25 cellular contexts compared by ENCODE assay signal in genomic region chr13:22589880-22590279, GRCh38.
"Had no signal": no experiment of that assay in that cellular context is flagged by ENCODE, and none has a peak within 500 bp of the region (broad histone marks: within the 10 kb centered on the region; RNA-seq: fewer than 3 reads in every experiment).

No MANE protein-coding gene starts in this region.

- ATAC-seq: left ventricle myocardium superior; lower lobe of right lung; mucosa of descending colon; natural killer cell treated with Interleukin-12 subunit alpha and Interleukin-12 subunit beta and Interleukin-15 and Interleukin-18, amount 100 ng/mL, for 72 hours; pancreas; right lobe of liver; stimulated activated naive CD8-positive, alpha-beta T cell treated with anti-CD3 and anti-CD28 coated beads, Interleukin-15, amount 100 ng/mL, for 72 hours; upper lobe of right lung had no signal

- H3K36me3 Mint-ChIP-seq: immature natural killer cell; naive B cell; natural killer cell treated with Interleukin-12 subunit alpha and Interleukin-12 subunit beta and Interleukin-15 and Interleukin-18, amount 100 ng/mL, for 72 hours had no signal

- H3K27me3 Mint-ChIP-seq: naive B cell; natural killer cell treated with Interleukin-12 subunit alpha and Interleukin-12 subunit beta and Interleukin-15 and Interleukin-18, amount 100 ng/mL, for 72 hours; stimulated activated naive CD8-positive, alpha-beta T cell treated with anti-CD3 and anti-CD28 coated beads, Interleukin-15, amount 100 ng/mL, for 72 hours had no signal

- H3K4me1 Mint-ChIP-seq: immature natural killer cell; naive B cell; neural crest cell; stimulated activated naive CD8-positive, alpha-beta T cell treated with anti-CD3 and anti-CD28 coated beads, Interleukin-15, amount 100 ng/mL, for 72 hours had no signal

- H3K4me3 Mint-ChIP-seq: immature natural killer cell; mesothelial cell of epicardium; naive B cell; natural killer cell treated with Interleukin-12 subunit alpha and Interleukin-12 subunit beta and Interleukin-15 and Interleukin-18, amount 100 ng/mL, for 72 hours; neural crest cell; stimulated activated naive CD8-positive, alpha-beta T cell treated with anti-CD3 and anti-CD28 coated beads, Interleukin-15, amount 100 ng/mL, for 72 hours had no signal

- H3K27ac Mint-ChIP-seq: immature natural killer cell; mesothelial cell of epicardium; naive B cell; natural killer cell treated with Interleukin-12 subunit alpha and Interleukin-12 subunit beta and Interleukin-15 and Interleukin-18, amount 100 ng/mL, for 72 hours; stimulated activated naive CD8-positive, alpha-beta T cell treated with anti-CD3 and anti-CD28 coated beads, Interleukin-15, amount 100 ng/mL, for 72 hours had no signal

- DNase-seq: dermis blood vessel endothelial cell; effector memory CD4-positive, alpha-beta T cell; esophagus squamous epithelium; foreskin melanocyte; glutamatergic neuron; hypothalamus; immature natural killer cell; left ventricle myocardium superior; lower lobe of right lung; mucosa of descending colon; naive B cell; pancreas; right lobe of liver; small intestine; stimulated activated CD4-positive, alpha-beta T cell treated with anti-CD3 and anti-CD28 coated beads, Interleukin-15, amount 100 ng/mL, for 24 hours; stimulated activated CD4-positive, alpha-beta T cell treated with anti-CD3 and anti-CD28 coated beads, Interleukin-4, amount 100 ng/mL, for 1 hour; stimulated activated CD8-positive, alpha-beta memory T cell treated with anti-CD3 and anti-CD28 coated beads, Interleukin-4, amount 100 ng/mL, for 48 hours; stimulated activated naive CD4-positive, alpha-beta T cell; stimulated activated naive CD8-positive, alpha-beta T cell treated with anti-CD3 and anti-CD28 coated beads, Interleukin-15, amount 100 ng/mL, for 72 hours; transverse colon; upper lobe of right lung; uterus had no signal
